ENCODE assay signal across 20 cellular contexts in the genomic region with DNA sequence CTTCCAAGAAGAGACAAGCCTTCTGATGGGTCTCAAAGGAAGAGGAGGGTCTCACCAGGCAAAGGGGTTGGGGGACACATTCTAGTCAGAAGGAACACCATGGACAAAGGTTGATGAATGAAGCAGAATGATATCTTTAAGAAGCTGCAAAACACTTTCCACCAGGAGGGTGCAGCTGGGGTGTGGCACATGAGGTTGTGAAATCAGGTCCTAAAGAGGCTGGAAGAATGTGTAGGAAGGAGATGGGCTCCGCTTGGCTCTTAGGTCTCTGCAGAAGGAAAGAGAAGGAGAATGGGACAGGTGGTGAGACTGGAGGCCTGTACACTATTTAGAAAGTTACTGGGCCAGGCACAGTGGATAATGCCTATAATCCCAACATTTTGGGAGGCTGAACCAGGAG.
A peak's percentile ranks its signal among the peaks of the same experiment; 100 is the strongest.
DNase-seq lines count a peak whose midpoint lies in the region; ATAC-seq, FAIRE-seq and TF ChIP-seq lines count a peak whose summit lies in the region.
"Had no signal": no experiment of that assay in that cellular context is flagged by ENCODE, and none has a peak within 500 bp of the region (broad histone marks: within the 10 kb centered on the region; RNA-seq: fewer than 3 reads in every experiment).

No MANE protein-coding gene starts in this region.

- peak overlapping the region; percentile 98 for H3K27ac ChIP-seq in mesendoderm (ENCODE audit: low read depth, low read length)
- H3K27ac ChIP-seq: BLaER1, Peyer's patch, SJSA1 had no signal

- no peak overlapping the region for H4K5ac ChIP-seq in mesendoderm (ENCODE audit: low read length)

- no CpG with 5 or more reads among the region's 1 CpG for WGBS in mesendoderm (ENCODE audit: extremely low coverage, insufficient coverage, low lambda C conversion rate)

- POLR2A ChIA-PET in activated B cell treated with CpG ODN at 0.5 μM for 24 hours (lab: Charles Lee), result no interaction called here

- no peak for TF ChIP-seq CTCF in activated B cell treated with CpG ODN at 0.5 μM for 24 hours (IDR thresholded peaks at IDR 0.05)

- FAIRE-seq in GM18507 (lab: Jason Lieb, UNC) (peak; percentile 9), GM12892 (lab: Jason Lieb, UNC) (no peak)
- FAIRE-seq: GM12878 had no signal

- DNase-seq in GM18507 (ENCODE audit: extremely low spot score, insufficient read length, low read depth) (no peak), activated B cell treated with CpG ODN at 0.5 μM for 24 hours (no peak), mesendoderm (no peak), GM03348 (ENCODE audit: low spot score) (no peak), GM12892 (ENCODE audit: insufficient read length) (no peak), NCI-H187 (lab: John Stamatoyannopoulos, UW) (no peak)
- DNase-seq: Caco-2; CD4-positive, alpha-beta memory T cell; DMS79 treated with DMSO at 0.1 percent for 48 hours; NCI-H1092; NCI-H1436 treated with DMSO at 0.1 percent for 48 hours; NCI-H2081; NCI-H2171 treated with DMSO at 0.1 percent for 48 hours; NCI-H524 treated with DMSO at 0.1 percent for 48 hours; Peyer's patch had no signal

- intact Hi-C loops in activated B cell treated with CpG ODN at 0.5 μM for 24 hours (cut with micrococcal nuclease), result loop anchor here (5.0 to 10.0 kb wide), 5 partner anchors 438 to 1842 kb away; a partner anchor contains a TSS

- peak overlapping the region; percentile 70 for H2BK5ac ChIP-seq in mesendoderm (ENCODE audit: low read length)

- peak overlapping the region; percentile 63 for H3K18ac ChIP-seq in mesendoderm (ENCODE audit: low read length)

- H3K79me2 ChIP-seq in mesendoderm (ENCODE audit: control insufficient read depth, insufficient read depth, low read length), result no peaks in the 10 kb centered on the region

- no peak overlapping the region for H3K9ac ChIP-seq in mesendoderm (ENCODE audit: low read length)
- H3K9ac ChIP-seq: BLaER1 had no signal

- no peaks in the 10 kb centered on the region for H3K27me3 Mint-ChIP-seq in activated B cell treated with CpG ODN at 0.5 μM for 24 hours
- no peaks in the 10 kb centered on the region for H3K27me3 Mint-ChIP-seq in stimulated activated memory B cell treated with anti-CD40 and anti-IgM and Interleukin-4, amounts not matched to agents 10 μg/mL and 1 μg/mL and 100 μg/mL, for 72 hours
- H3K27me3 Mint-ChIP-seq: CD4-positive, alpha-beta memory T cell had no signal

- no peak for TF ChIP-seq POLR2A in GM12892 (IDR thresholded peaks at IDR 0.05; ENCODE audit: low read depth, low read length)

- peaks cover 3% of the 10 kb centered on the region for H3K36me3 Mint-ChIP-seq in activated B cell treated with CpG ODN at 0.5 μM for 24 hours (ENCODE audit: low read depth)
- no peaks in the 10 kb centered on the region for H3K36me3 Mint-ChIP-seq in stimulated activated memory B cell treated with anti-CD40 and anti-IgM and Interleukin-4, amounts not matched to agents 10 μg/mL and 1 μg/mL and 100 μg/mL, for 72 hours
- H3K36me3 Mint-ChIP-seq: CD4-positive, alpha-beta memory T cell had no signal

- CTCF ChIA-PET in activated B cell treated with CpG ODN at 0.5 μM for 24 hours (lab: Charles Lee), result no interaction called here

- H3K4me1 Mint-ChIP-seq in activated B cell treated with CpG ODN at 0.5 μM for 24 hours, result peaks cover 88% of the 10 kb centered on the region
- peaks cover 86% of the 10 kb centered on the region for H3K4me1 Mint-ChIP-seq in stimulated activated memory B cell treated with anti-CD40 and anti-IgM and Interleukin-4, amounts not matched to agents 10 μg/mL and 1 μg/mL and 100 μg/mL, for 72 hours

- H3K4me3 Mint-ChIP-seq in activated B cell treated with CpG ODN at 0.5 μM for 24 hours, result no peak overlapping the region
- H3K4me3 Mint-ChIP-seq in stimulated activated memory B cell treated with anti-CD40 and anti-IgM and Interleukin-4, amounts not matched to agents 10 μg/mL and 1 μg/mL and 100 μg/mL, for 72 hours, result no peak overlapping the region

- peak overlapping the region; percentile 28 for H3K4ac ChIP-seq in mesendoderm (ENCODE audit: low read depth, low read length)

- peaks cover 12% of the 10 kb centered on the region for H3K4me1 ChIP-seq in mesendoderm (ENCODE audit: control insufficient read depth, low read depth, low read length)
- H3K4me1 ChIP-seq: Peyer's patch had no signal

- peak overlapping the region; percentile 25 for H2BK15ac ChIP-seq in mesendoderm (replicated peaks; ENCODE audit: low read depth)

- no peak overlapping the region for H3K4me3 ChIP-seq in mesendoderm (ENCODE audit: low read length)
- H3K4me3 ChIP-seq: BLaER1, GM12878, Peyer's patch, SJSA1 had no signal

- H3K79me1 ChIP-seq in mesendoderm (ENCODE audit: low read length), result no peaks in the 10 kb centered on the region

- peak overlapping the region; percentile 80 for H2AK5ac ChIP-seq in mesendoderm (ENCODE audit: low read length)

- H3K56ac ChIP-seq in mesendoderm (ENCODE audit: low read length), result peak overlapping the region; percentile 47

- no peak for ATAC-seq in activated B cell treated with CpG ODN at 0.5 μM for 24 hours (ENCODE audit: low read depth)
- no peak for ATAC-seq in stimulated activated memory B cell treated with anti-CD40 and anti-IgM and Interleukin-4, amounts not matched to agents 10 μg/mL and 1 μg/mL and 100 μg/mL, for 72 hours
- no peak for ATAC-seq in GM18517 (IDR thresholded peaks at IDR 0.05; ENCODE audit: unreplicated experiment)
- ATAC-seq: GM12878 had no signal

- peak overlapping the region; percentile 93 for H2BK120ac ChIP-seq in mesendoderm (ENCODE audit: low read depth, low read length)

- peak overlapping the region; percentile 55 for H3K27ac Mint-ChIP-seq in activated B cell treated with CpG ODN at 0.5 μM for 24 hours
- peak overlapping the region; percentile 76 for H3K27ac Mint-ChIP-seq in stimulated activated memory B cell treated with anti-CD40 and anti-IgM and Interleukin-4, amounts not matched to agents 10 μg/mL and 1 μg/mL and 100 μg/mL, for 72 hours
- H3K27ac Mint-ChIP-seq: CD4-positive, alpha-beta memory T cell had no signal

- no peak overlapping the region for H4K8ac ChIP-seq in mesendoderm (ENCODE audit: low read depth, low read length)

- H3K4me2 ChIP-seq in mesendoderm (ENCODE audit: low read length), result no peak overlapping the region
- H3K4me2 ChIP-seq: BLaER1 had no signal

- no peak overlapping the region for H3K23ac ChIP-seq in mesendoderm (ENCODE audit: low read length)

- H3K27me3 ChIP-seq in mesendoderm (ENCODE audit: insufficient read depth, low read length, poor library complexity), result no peaks in the 10 kb centered on the region
- H3K27me3 ChIP-seq: BLaER1, Peyer's patch, SJSA1 had no signal

- no peaks in the 10 kb centered on the region for H3K9me3 Mint-ChIP-seq in activated B cell treated with CpG ODN at 0.5 μM for 24 hours
- no peaks in the 10 kb centered on the region for H3K9me3 Mint-ChIP-seq in stimulated activated memory B cell treated with anti-CD40 and anti-IgM and Interleukin-4, amounts not matched to agents 10 μg/mL and 1 μg/mL and 100 μg/mL, for 72 hours

- no peaks in the 10 kb centered on the region for H3K36me3 ChIP-seq in mesendoderm (ENCODE audit: control insufficient read depth, insufficient read depth, low read length)
- H3K36me3 ChIP-seq: BLaER1, Peyer's patch, SJSA1 had no signal
